Comparison of ENCODE assay signal across 24 cellular contexts in genomic region chr2:156541706-156542105, GRCh38.
DNase-seq lines count a peak whose midpoint lies in the region; ATAC-seq and TF ChIP-seq lines count a peak whose summit lies in the region.
"Had no signal": no experiment of that assay in that cellular context is flagged by ENCODE, and none has a peak within 500 bp of the region (broad histone marks: within the 10 kb centered on the region; RNA-seq: fewer than 3 reads in every experiment).

No MANE protein-coding gene starts in this region.

- WGBS in gastroesophageal sphincter (ENCODE audit: low coverage in 1 of 2), 2 donors, result 0 to 15% methylated on average over 2 of the region's 2 CpGs

- peak overlapping the region; percentile 89 for H3K27ac Mint-ChIP-seq in chondrocyte (ENCODE audit: unreplicated experiment)

- H3K36me3 ChIP-seq in SJSA1, result no peaks in the 10 kb centered on the region; the same call in none of the 2 replicates
- no peaks in the 10 kb centered on the region for H3K36me3 ChIP-seq in gastroesophageal sphincter

- TF ChIP-seq EP300 in gastroesophageal sphincter (IDR thresholded peaks at IDR 0.05), result no peak

- TF ChIP-seq POLR2A in gastroesophageal sphincter (IDR thresholded peaks at IDR 0.05), result no peak

- peaks cover 50% of the 10 kb centered on the region for H3K4me1 Mint-ChIP-seq in chondrocyte (ENCODE audit: low read depth)

- H3K4me1 ChIP-seq in SJSA1 (replicated peaks) (peaks cover 87% of the 10 kb centered on the region), gastroesophageal sphincter (peaks cover 16 to 46% (median 21%) of the 10 kb centered on the region in 3 donors)

- no peak overlapping the region for H3K4me3 ChIP-seq in SJSA1
- peak overlapping the region in 1 of 2 donors; percentile 18 for H3K4me3 ChIP-seq in gastroesophageal sphincter
- H3K4me3 ChIP-seq: GM23248 had no signal

- H3K27me3 ChIP-seq in SJSA1 (replicated peaks), result no peaks in the 10 kb centered on the region
- no peaks in the 10 kb centered on the region for H3K27me3 ChIP-seq in gastroesophageal sphincter

- no peaks in the 10 kb centered on the region for H3K9me3 Mint-ChIP-seq in chondrocyte (ENCODE audit: low read depth)
- H3K9me3 Mint-ChIP-seq: CD8-positive, alpha-beta memory T cell had no signal

- no peaks in the 10 kb centered on the region for H3K27me3 Mint-ChIP-seq in chondrocyte (ENCODE audit: low read depth)
- H3K27me3 Mint-ChIP-seq: CD8-positive, alpha-beta memory T cell had no signal

- H3K9me3 ChIP-seq in SJSA1 (replicated peaks), result no peaks in the 10 kb centered on the region
- H3K9me3 ChIP-seq in gastroesophageal sphincter, result no peaks in the 10 kb centered on the region

- no peaks in the 10 kb centered on the region for H3K36me3 Mint-ChIP-seq in chondrocyte (ENCODE audit: low read depth)

- peak; percentile 69 for DNase-seq in EH (ENCODE audit: low read depth)
- DNase-seq in SJSA1 (ENCODE audit: low read depth in 1 of 2, low spot score in 2 of 2), result peak in 1 of 2 experiments; percentile 77
- no peak for DNase-seq in chondrocyte (ENCODE audit: low spot score)
- no peak for DNase-seq in NCI-H1694 (lab: John Stamatoyannopoulos, UW)
- DNase-seq in NCI-H2171 treated with DMSO at 0.1 percent for 48 hours (lab: John Stamatoyannopoulos, UW), result no peak
- no peak for DNase-seq in AG08396 (ENCODE audit: low spot score)
- DNase-seq: AML-193; C1 segment of cervical spinal cord; Calu3; CD8-positive, alpha-beta memory T cell; DMS153; GDM1; GM23248; HCEC 1CT; NCI-H1105; NCI-H2029 treated with DMSO at 0.1 percent for 48 hours; NCI-H524 treated with DMSO at 0.1 percent for 48 hours; NCI-H82; SIG-M5 had no signal

- peak overlapping the region; percentile 82 for H3K27ac ChIP-seq in SJSA1
- peak overlapping the region; percentile 36 to 71 (median 58) for H3K27ac ChIP-seq in gastroesophageal sphincter
- H3K27ac ChIP-seq: 22Rv1, GM23248, KMS-11 had no signal

- ATAC-seq in gastroesophageal sphincter (no peak), HG02884 (IDR thresholded peaks at IDR 0.05; ENCODE audit: unreplicated experiment) (no peak)
- ATAC-seq: Panc1 had no signal

- peak overlapping the region; percentile 22 for H3K4me3 Mint-ChIP-seq in chondrocyte (ENCODE audit: unreplicated experiment)
- H3K4me3 Mint-ChIP-seq: CD8-positive, alpha-beta memory T cell had no signal

- TF ChIP-seq CTCF in chondrocyte (IDR thresholded peaks at IDR 0.05) (no peak), gastroesophageal sphincter (IDR thresholded peaks at IDR 0.05) (no peak)
